ENCODE assay signal across 3 cellular contexts in the genomic region with DNA sequence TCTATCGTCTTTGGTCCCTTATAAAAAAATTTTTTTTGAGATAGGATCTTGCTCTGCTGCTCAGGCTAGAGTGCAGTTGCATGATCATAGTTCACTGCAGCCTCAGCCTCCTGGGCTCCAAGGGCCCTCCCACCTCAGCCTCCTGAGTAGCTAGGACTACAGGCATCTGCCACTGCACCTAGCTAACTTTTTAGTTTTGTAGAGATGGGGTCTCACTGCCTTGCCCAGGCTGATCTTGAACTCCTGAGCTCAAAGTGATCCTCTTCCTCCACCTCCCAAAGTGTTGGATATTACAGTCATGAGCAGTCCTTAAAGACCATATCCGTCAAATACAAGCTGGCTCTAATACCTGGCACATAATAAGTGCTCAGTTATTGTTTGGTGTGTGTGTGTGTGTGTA.
TF ChIP-seq lines count a peak whose summit lies in the region.

No MANE protein-coding gene starts in this region.

TF ChIP-seq in HepG2, 621 proteins besides CTCF, POLR2A, EP300 and RAD21 (continues in another document):
- TF ChIP-seq, protein P1, sequence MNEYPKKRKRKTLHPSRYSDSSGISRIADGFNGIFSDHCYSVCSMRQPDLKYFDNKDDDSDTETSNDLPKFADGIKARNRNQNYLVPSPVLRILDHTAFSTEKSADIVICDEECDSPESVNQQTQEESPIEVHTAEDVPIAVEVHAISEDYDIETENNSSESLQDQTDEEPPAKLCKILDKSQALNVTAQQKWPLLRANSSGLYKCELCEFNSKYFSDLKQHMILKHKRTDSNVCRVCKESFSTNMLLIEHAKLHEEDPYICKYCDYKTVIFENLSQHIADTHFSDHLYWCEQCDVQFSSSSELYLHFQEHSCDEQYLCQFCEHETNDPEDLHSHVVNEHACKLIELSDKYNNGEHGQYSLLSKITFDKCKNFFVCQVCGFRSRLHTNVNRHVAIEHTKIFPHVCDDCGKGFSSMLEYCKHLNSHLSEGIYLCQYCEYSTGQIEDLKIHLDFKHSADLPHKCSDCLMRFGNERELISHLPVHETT (CRISPR knock-in tag; conservative IDR thresholded peaks at IDR 0.05), result no peak
- TF ChIP-seq, protein P2, sequence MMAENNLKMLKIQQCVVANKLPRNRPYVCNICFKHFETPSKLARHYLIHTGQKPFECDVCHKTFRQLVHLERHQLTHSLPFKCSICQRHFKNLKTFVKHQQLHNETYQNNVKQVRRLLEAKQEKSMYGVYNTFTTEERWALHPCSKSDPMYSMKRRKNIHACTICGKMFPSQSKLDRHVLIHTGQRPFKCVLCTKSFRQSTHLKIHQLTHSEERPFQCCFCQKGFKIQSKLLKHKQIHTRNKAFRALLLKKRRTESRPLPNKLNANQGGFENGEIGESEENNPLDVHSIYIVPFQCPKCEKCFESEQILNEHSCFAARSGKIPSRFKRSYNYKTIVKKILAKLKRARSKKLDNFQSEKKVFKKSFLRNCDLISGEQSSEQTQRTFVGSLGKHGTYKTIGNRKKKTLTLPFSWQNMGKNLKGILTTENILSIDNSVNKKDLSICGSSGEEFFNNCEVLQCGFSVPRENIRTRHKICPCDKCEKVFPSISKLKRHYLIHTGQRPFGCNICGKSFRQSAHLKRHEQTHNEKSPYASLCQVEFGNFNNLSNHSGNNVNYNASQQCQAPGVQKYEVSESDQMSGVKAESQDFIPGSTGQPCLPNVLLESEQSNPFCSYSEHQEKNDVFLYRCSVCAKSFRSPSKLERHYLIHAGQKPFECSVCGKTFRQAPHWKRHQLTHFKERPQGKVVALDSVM (CRISPR knock-in tag; IDR thresholded peaks at IDR 0.05), result peak; percentile 72
- TF ChIP-seq ZNF121 (CRISPR knock-in tag; IDR thresholded peaks at IDR 0.05), result peak; percentile 57; the same call in 1 of the 2 replicates
- TF ChIP-seq, protein P3, sequence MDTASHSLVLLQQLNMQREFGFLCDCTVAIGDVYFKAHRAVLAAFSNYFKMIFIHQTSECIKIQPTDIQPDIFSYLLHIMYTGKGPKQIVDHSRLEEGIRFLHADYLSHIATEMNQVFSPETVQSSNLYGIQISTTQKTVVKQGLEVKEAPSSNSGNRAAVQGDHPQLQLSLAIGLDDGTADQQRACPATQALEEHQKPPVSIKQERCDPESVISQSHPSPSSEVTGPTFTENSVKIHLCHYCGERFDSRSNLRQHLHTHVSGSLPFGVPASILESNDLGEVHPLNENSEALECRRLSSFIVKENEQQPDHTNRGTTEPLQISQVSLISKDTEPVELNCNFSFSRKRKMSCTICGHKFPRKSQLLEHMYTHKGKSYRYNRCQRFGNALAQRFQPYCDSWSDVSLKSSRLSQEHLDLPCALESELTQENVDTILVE (CRISPR knock-in tag; IDR thresholded peaks at IDR 0.05), result no peak
- TF ChIP-seq NR1H2 (CRISPR knock-in tag; IDR thresholded peaks at IDR 0.05; ENCODE audit: borderline replicate concordance, low read depth), result no peak
- no peak for TF ChIP-seq ZEB1 (IDR thresholded peaks at IDR 0.05; ENCODE audit: insufficient replicate concordance, low read depth)

TF ChIP-seq in IMR-90, 13 proteins besides CTCF, POLR2A, EP300 and RAD21:
- TF ChIP-seq, protein P4, sequence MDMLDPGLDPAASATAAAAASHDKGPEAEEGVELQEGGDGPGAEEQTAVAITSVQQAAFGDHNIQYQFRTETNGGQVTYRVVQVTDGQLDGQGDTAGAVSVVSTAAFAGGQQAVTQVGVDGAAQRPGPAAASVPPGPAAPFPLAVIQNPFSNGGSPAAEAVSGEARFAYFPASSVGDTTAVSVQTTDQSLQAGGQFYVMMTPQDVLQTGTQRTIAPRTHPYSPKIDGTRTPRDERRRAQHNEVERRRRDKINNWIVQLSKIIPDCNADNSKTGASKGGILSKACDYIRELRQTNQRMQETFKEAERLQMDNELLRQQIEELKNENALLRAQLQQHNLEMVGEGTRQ (IDR thresholded peaks at IDR 0.05; ENCODE audit: low read depth, low read length), result no peak
- no peak for TF ChIP-seq SMC3 (IDR thresholded peaks at IDR 0.05; ENCODE audit: low read depth, low read length)
- no peak for TF ChIP-seq BHLHE40 (IDR thresholded peaks at IDR 0.05; ENCODE audit: low read depth, low read length)
- TF ChIP-seq, protein P5, sequence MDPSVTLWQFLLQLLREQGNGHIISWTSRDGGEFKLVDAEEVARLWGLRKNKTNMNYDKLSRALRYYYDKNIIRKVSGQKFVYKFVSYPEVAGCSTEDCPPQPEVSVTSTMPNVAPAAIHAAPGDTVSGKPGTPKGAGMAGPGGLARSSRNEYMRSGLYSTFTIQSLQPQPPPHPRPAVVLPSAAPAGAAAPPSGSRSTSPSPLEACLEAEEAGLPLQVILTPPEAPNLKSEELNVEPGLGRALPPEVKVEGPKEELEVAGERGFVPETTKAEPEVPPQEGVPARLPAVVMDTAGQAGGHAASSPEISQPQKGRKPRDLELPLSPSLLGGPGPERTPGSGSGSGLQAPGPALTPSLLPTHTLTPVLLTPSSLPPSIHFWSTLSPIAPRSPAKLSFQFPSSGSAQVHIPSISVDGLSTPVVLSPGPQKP (IDR thresholded peaks at IDR 0.05; ENCODE audit: borderline replicate concordance, low read depth, low read length), result no peak
TF ChIP-seq in IMR-90: peak in this region for 0.

TF ChIP-seq in K562, 482 proteins besides CTCF, POLR2A, EP300 and RAD21:
- TF ChIP-seq ZNF121 (CRISPR knock-in tag; conservative IDR thresholded peaks at IDR 0.05) (0 out of 2 replicates have a peak, but pooled peaks have one; percentile 8), MYBL2 (IDR thresholded peaks at IDR 0.05; ENCODE audit: low read depth) (no peak), MYBL2 (CRISPR knock-in tag; IDR thresholded peaks at IDR 0.05; ENCODE audit: borderline replicate concordance) (no peak)
